ENCODE assay signal across 11 cellular contexts in the genomic region with DNA sequence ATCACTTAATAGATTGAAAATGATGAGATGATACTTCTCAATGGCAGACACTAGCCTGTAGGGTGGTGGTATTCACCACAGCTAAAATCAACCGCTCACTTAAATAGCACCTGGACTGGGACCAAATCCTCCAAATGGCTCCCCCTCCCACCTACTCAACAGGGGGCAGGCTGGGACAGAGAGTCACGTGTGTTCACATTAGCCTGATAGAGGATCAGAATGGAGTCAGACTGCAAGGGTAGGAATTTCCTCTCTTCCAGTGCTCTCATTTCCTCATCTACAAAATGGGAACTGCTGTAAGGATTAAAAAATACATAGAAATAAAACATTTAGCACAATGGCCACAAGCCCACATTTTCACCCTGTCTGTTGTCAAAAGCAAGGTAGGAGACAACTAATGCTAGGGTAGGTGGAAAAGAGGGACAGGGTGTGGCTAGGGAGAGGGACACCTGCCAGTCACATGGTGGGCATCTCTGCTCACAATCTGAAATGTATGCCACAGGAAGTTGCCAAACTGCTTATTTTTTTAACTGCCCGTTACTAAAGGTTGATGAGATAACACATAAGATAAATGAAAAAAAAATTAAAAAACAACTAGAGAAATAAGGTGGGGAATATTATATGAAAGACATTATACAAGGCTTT. TPM values are rescaled to one million over a fixed set of nuclear protein-coding genes. Genes with fewer than 3 reads are reported as not detected.
DNase-seq lines count a peak whose midpoint lies in the region; ATAC-seq and TF ChIP-seq lines count a peak whose summit lies in the region.
"Had no signal": no experiment of that assay in that cellular context is flagged by ENCODE, and none has a peak within 500 bp of the region (broad histone marks: within the 10 kb centered on the region; RNA-seq: fewer than 3 reads in every experiment).

No MANE protein-coding gene starts in this region.

- BruUV-seq in A673 (replicated peaks; lab: Mats Ljungman, UMichigan), result no TSS peak

- H3K9me3 ChIP-seq in A673 (ENCODE audit: low read depth, low read length, poor library complexity, severe bottlenecking), result no peaks in the 10 kb centered on the region
- no peaks in the 10 kb centered on the region for H3K9me3 ChIP-seq in CD4-positive, alpha-beta T cell (ENCODE audit: control insufficient read depth, low read length)
- H3K9me3 ChIP-seq: MG63 had no signal

- no peak for TF ChIP-seq CTCF in A673 (conservative IDR thresholded peaks at IDR 0.05; ENCODE audit: low read depth, low read length)
- no peak for TF ChIP-seq CTCF in CD4-positive, alpha-beta T cell (IDR thresholded peaks at IDR 0.05)

- peak overlapping the region; percentile 60 for H3K27ac Mint-ChIP-seq in CD4-positive, alpha-beta T cell
- H3K27ac Mint-ChIP-seq in effector memory CD8-positive, alpha-beta T cell, result peak overlapping the region in 1 of 2 donors; percentile 0

- no peaks in the 10 kb centered on the region for H3K36me3 ChIP-seq in A673 (ENCODE audit: insufficient read depth, low read length, poor library complexity, severe bottlenecking)
- H3K36me3 ChIP-seq: MG63 had no signal

- peak; percentile 43 for DNase-seq in A673 (ENCODE audit: low spot score)
- no peak for DNase-seq in CD4-positive, alpha-beta T cell
- peak; percentile 37 for DNase-seq in NCI-H2171 (lab: John Stamatoyannopoulos, UW)
- no peak for DNase-seq in effector memory CD8-positive, alpha-beta T cell
- no peak for DNase-seq in SK-N-DZ (ENCODE audit: low spot score)
- DNase-seq: MG63, NCI-H510A treated with DMSO at 0.1 percent for 48 hours, SHP77 had no signal

- H3K27me3 ChIP-seq in A673 (replicated peaks; ENCODE audit: insufficient read depth, low read depth, low read length, poor library complexity), result no peaks in the 10 kb centered on the region
- no peaks in the 10 kb centered on the region for H3K27me3 ChIP-seq in CD4-positive, alpha-beta T cell (ENCODE audit: control insufficient read depth, insufficient read depth, low read length)
- H3K27me3 ChIP-seq: MG63 had no signal

- no peak overlapping the region for H3K27ac ChIP-seq in A673 (ENCODE audit: low read depth, low read length, poor library complexity, severe bottlenecking)
- H3K27ac ChIP-seq in CD4-positive, alpha-beta T cell (ENCODE audit: low read depth, low read length), result peak overlapping the region; percentile 21
- H3K27ac ChIP-seq: HL-60 had no signal

- H3K27me3 Mint-ChIP-seq in CD4-positive, alpha-beta T cell, result no peaks in the 10 kb centered on the region
- H3K27me3 Mint-ChIP-seq in effector memory CD8-positive, alpha-beta T cell, result no peaks in the 10 kb centered on the region

- ATAC-seq in CD4-positive, alpha-beta T cell (ENCODE audit: poor library complexity), result no peak
- ATAC-seq in effector memory CD8-positive, alpha-beta T cell (replicated peaks), result peak; percentile 19
- ATAC-seq in HG03175 (IDR thresholded peaks at IDR 0.05; ENCODE audit: unreplicated experiment) (no peak), HG03280 (IDR thresholded peaks at IDR 0.05; ENCODE audit: unreplicated experiment) (no peak)

- H3K4me3 Mint-ChIP-seq in CD4-positive, alpha-beta T cell, result peak overlapping the region; percentile 30
- H3K4me3 Mint-ChIP-seq in effector memory CD8-positive, alpha-beta T cell, result no peak overlapping the region

- no peaks in the 10 kb centered on the region for H3K9me3 Mint-ChIP-seq in CD4-positive, alpha-beta T cell
- H3K9me3 Mint-ChIP-seq in effector memory CD8-positive, alpha-beta T cell, result no peaks in the 10 kb centered on the region

- H3K4me1 ChIP-seq in A673 (ENCODE audit: insufficient read depth, low read length, poor library complexity, severe bottlenecking), result no peaks in the 10 kb centered on the region

- H3K36me3 Mint-ChIP-seq in CD4-positive, alpha-beta T cell (ENCODE audit: low read depth), result peaks cover 50% of the 10 kb centered on the region
- H3K36me3 Mint-ChIP-seq in effector memory CD8-positive, alpha-beta T cell (ENCODE audit: insufficient read depth), result no peaks in the 10 kb centered on the region

- H3K4me1 Mint-ChIP-seq in CD4-positive, alpha-beta T cell (ENCODE audit: low read depth), result peaks cover 74% of the 10 kb centered on the region
- H3K4me1 Mint-ChIP-seq in effector memory CD8-positive, alpha-beta T cell (ENCODE audit: low read depth in 2 of 2), result peaks cover 5 to 12% of the 10 kb centered on the region in 2 donors

- intact Hi-C loops in A673 (cut with micrococcal nuclease; ENCODE audit: unreplicated experiment), result no loop called here
- intact Hi-C loops in CD4-positive, alpha-beta T cell (cut with DNase I, micrococcal nuclease), result loop anchor here in 1 of 2 experiments (5.0 kb wide), 1 partner anchor 39 kb away; no protein-coding TSS in a partner anchor

- H3K4me3 ChIP-seq in A673 (ENCODE audit: low read depth, low read length, poor library complexity, severe bottlenecking), result no peak overlapping the region
- H3K4me3 ChIP-seq: MG63 had no signal

- CTCF ChIA-PET in A673 (lab: Charles Lee), result no interaction called here
- CTCF ChIA-PET in CD4-positive, alpha-beta T cell (lab: Charles Lee), result no interaction called here

- POLR2A ChIA-PET in A673 (lab: Charles Lee; ENCODE audit: low non-redundant PET), result no interaction called here
- POLR2A ChIA-PET in CD4-positive, alpha-beta T cell (lab: Charles Lee), result interaction anchor here (0.8 to 1.6 kb wide), 2 partner anchors 22 to 26 kb away, joined by 4 to 6 read pairs; no protein-coding TSS in a partner anchor

RNA-seq across cellular contexts. Expression of a gene that starts 55.3 kb away (rescaled TPM):
- total RNA-seq in A673 (2021), result 0.37 and 1.9 TPM in 2 replicates
- 100 to 1,000 TPM; 157 to 170 TPM for total RNA-seq in CD4-positive, alpha-beta T cell
- 1.7 and 3.7 TPM in 2 replicates for polyA plus RNA-seq in SK-N-DZ (2014; cell fraction: cytosol; rRNA removed)
- 0.84 and 1.5 TPM in 2 replicates for polyA plus RNA-seq in SK-N-DZ (2014; cell fraction: nucleus; rRNA removed)

Comparison
In these comparisons a context has a peak if more than half of its experiments do, and no peak if none do; other contexts are left out.
1. DNase-seq: peak in A673 (single experiment) and NCI-H2171 (single experiment); none in CD4-positive, alpha-beta T cell (0 of 10), effector memory CD8-positive, alpha-beta T cell (0 of 3) and SK-N-DZ (single experiment).
2. RNA of a gene that starts 55.3 kb away (total RNA-seq): 157 to 170 TPM in CD4-positive, alpha-beta T cell; 0.37 to 1.9 TPM in A673; every median in the first group is over 10 times any median in the second.